Comparison of ENCODE assay signal across 9 cellular contexts in the genomic region with DNA sequence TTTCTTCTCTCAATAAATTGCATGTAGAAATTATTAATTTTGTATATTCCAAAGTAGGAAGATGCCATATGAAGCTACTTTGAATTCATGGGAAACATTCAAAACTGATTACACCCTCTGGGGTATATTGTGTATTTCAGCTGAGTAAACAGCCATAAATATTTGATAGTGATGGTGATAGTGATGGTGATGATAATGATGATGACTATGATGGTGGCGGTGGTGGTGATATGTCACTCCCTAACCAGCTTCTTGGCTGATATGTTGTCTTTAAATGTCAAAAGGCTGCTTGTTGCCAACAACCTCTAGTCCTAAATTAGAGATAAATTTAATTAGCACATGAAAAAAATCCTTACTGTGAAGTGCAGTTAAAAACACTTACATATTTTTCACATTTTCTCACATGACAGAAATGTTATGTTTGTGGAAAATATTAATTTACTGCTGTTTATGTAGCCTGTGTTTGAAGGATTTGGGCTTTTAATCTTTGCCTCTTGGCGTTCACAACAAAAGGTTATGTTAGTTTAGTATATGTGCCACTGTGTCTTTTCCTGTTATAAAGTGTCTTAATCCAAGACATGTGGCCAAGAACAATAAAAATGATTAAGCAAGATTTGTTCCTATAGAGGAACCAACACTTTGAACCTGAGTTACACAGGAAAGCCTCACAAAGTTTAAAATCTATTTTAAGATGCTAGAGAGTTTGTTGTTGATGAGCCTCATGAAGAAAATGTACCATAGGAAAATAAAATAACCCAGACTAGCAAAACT.
A peak's percentile ranks its signal among the peaks of the same experiment; 100 is the strongest.
DNase-seq lines count a peak whose midpoint lies in the region; ATAC-seq, FAIRE-seq and TF ChIP-seq lines count a peak whose summit lies in the region.
"Had no signal": no experiment of that assay in that cellular context is flagged by ENCODE, and none has a peak within 500 bp of the region (broad histone marks: within the 10 kb centered on the region; RNA-seq: fewer than 3 reads in every experiment).

No MANE protein-coding gene starts in this region.

- H3K27ac Mint-ChIP-seq in activated naive CD4-positive, alpha-beta T cell treated with anti-CD3 and anti-CD28 coated beads, Interleukin-2, amount 10 ng/mL, durations not matched to agents 7 days and 5 days: peak overlapping the region; percentile 81
- H3K27ac Mint-ChIP-seq in activated naive CD4-positive, alpha-beta T cell treated with anti-CD3 and anti-CD28 coated beads, Interleukin-2, amount 50 U/mL, for 72 hours: peak overlapping the region in 1 of 2 donors; percentile 16
- H3K27ac Mint-ChIP-seq in endodermal cell: peak overlapping the region; percentile 55
- H3K27ac Mint-ChIP-seq in naive B cell: peak overlapping the region; percentile 68 to 92 (median 83)

- H3K9me3 Mint-ChIP-seq in activated naive CD4-positive, alpha-beta T cell treated with anti-CD3 and anti-CD28 coated beads, Interleukin-2, amount 10 ng/mL, durations not matched to agents 7 days and 5 days: no peaks in the 10 kb centered on the region
- H3K9me3 Mint-ChIP-seq in activated naive CD4-positive, alpha-beta T cell treated with anti-CD3 and anti-CD28 coated beads, Interleukin-2, amount 50 U/mL, for 72 hours: no peaks in the 10 kb centered on the region
- H3K9me3 Mint-ChIP-seq in endodermal cell (no peaks in the 10 kb centered on the region), naive B cell (no peaks in the 10 kb centered on the region)

- TF ChIP-seq POLR2A in uterus (IDR thresholded peaks at IDR 0.05): no peak

- TF ChIP-seq CTCF in endodermal cell (conservative IDR thresholded peaks at IDR 0.05): no peak
- no peak for TF ChIP-seq CTCF in uterus (IDR thresholded peaks at IDR 0.05)
- no peak for TF ChIP-seq CTCF in D721Med (IDR thresholded peaks at IDR 0.05; ENCODE audit: insufficient read depth, missing control alignments)

- DNase-seq in activated naive CD4-positive, alpha-beta T cell treated with anti-CD3 and anti-CD28 coated beads, Interleukin-2, amount 10 ng/mL, durations not matched to agents 7 days and 5 days: no peak
- no peak for DNase-seq in activated naive CD4-positive, alpha-beta T cell treated with anti-CD3 and anti-CD28 coated beads, Interleukin-2, amount 50 U/mL, for 72 hours (ENCODE audit: low spot score in 2 of 2)
- DNase-seq in endodermal cell: no peak
- DNase-seq in naive B cell: no peak
- DNase-seq in uterus: no peak
- DNase-seq in D721Med (ENCODE audit: insufficient read length, low spot score): no peak
- DNase-seq in AG08396 (ENCODE audit: low spot score): no peak
- DNase-seq in superior temporal gyrus (ENCODE audit: extremely low spot score): no peak
- DNase-seq: OCI-M1 had no signal

- ATAC-seq in activated naive CD4-positive, alpha-beta T cell treated with anti-CD3 and anti-CD28 coated beads, Interleukin-2, amount 50 U/mL, for 72 hours: no peak
- no peak for ATAC-seq in naive B cell (ENCODE audit: low read depth in 2 of 2)

- peak overlapping the region; percentile 25 for H3K27ac ChIP-seq in endodermal cell (ENCODE audit: low read depth, low read length)
- peak overlapping the region; percentile 70 to 89 for H3K27ac ChIP-seq in uterus

- intact Hi-C loops in uterus (cut with DNase I; ENCODE audit: low total_unique reads): no loop called here

- peaks cover 46% of the 10 kb centered on the region for H3K4me1 Mint-ChIP-seq in activated naive CD4-positive, alpha-beta T cell treated with anti-CD3 and anti-CD28 coated beads, Interleukin-2, amount 10 ng/mL, durations not matched to agents 7 days and 5 days
- H3K4me1 Mint-ChIP-seq in endodermal cell (peaks cover 7% of the 10 kb centered on the region), naive B cell (peaks cover 26 to 61% (median 34%) of the 10 kb centered on the region in 3 donors)

- 71 to 88% methylated on average over 1 to 2 of the region's 2 CpGs for WGBS in endodermal cell (ENCODE audit: insufficient coverage in 1 of 2, insufficient read length in 1 of 2), 2 experiments

- H3K27me3 Mint-ChIP-seq in activated naive CD4-positive, alpha-beta T cell treated with anti-CD3 and anti-CD28 coated beads, Interleukin-2, amount 10 ng/mL, durations not matched to agents 7 days and 5 days: no peaks in the 10 kb centered on the region
- H3K27me3 Mint-ChIP-seq in endodermal cell (ENCODE audit: insufficient read depth): no peaks in the 10 kb centered on the region
- no peaks in the 10 kb centered on the region for H3K27me3 Mint-ChIP-seq in naive B cell

- no peak overlapping the region for H3K4me3 Mint-ChIP-seq in activated naive CD4-positive, alpha-beta T cell treated with anti-CD3 and anti-CD28 coated beads, Interleukin-2, amount 10 ng/mL, durations not matched to agents 7 days and 5 days
- no peak overlapping the region for H3K4me3 Mint-ChIP-seq in endodermal cell
- peak overlapping the region in 7 of 8 donors; percentile 35 to 73 (median 56) for H3K4me3 Mint-ChIP-seq in naive B cell

- H3K4me1 ChIP-seq in endodermal cell (ENCODE audit: control insufficient read depth, insufficient read depth, low read length) (no peaks in the 10 kb centered on the region), uterus (no peaks in the 10 kb centered on the region)

- H3K9me3 ChIP-seq in endodermal cell (ENCODE audit: control insufficient read depth, low read length) (no peaks in the 10 kb centered on the region), uterus (no peaks in the 10 kb centered on the region)

- H3K9ac ChIP-seq in endodermal cell (ENCODE audit: extremely low read depth, low read length, poor library complexity, severe bottlenecking): no peak overlapping the region

- CTCF ChIA-PET in activated naive CD4-positive, alpha-beta T cell treated with anti-CD3 and anti-CD28 coated beads, Interleukin-2, amount 10 ng/mL, durations not matched to agents 7 days and 5 days (lab: Charles Lee): interaction anchor here (1.4 to 1.9 kb wide), 2 partner anchors 11 to 13 kb away, joined by 3 to 5 read pairs; no protein-coding TSS in a partner anchor

- H3K27me3 ChIP-seq in endodermal cell (ENCODE audit: control insufficient read depth, insufficient read depth, low read length, poor library complexity, severe bottlenecking) (no peaks in the 10 kb centered on the region), uterus (no peaks in the 10 kb centered on the region)

- H3K4me3 ChIP-seq in endodermal cell (ENCODE audit: low read length): no peak overlapping the region
- H3K4me3 ChIP-seq in uterus: no peak overlapping the region

- peaks cover 22% of the 10 kb centered on the region for H3K36me3 Mint-ChIP-seq in activated naive CD4-positive, alpha-beta T cell treated with anti-CD3 and anti-CD28 coated beads, Interleukin-2, amount 10 ng/mL, durations not matched to agents 7 days and 5 days
- peaks cover 0 to 7% of the 10 kb centered on the region in 2 donors for H3K36me3 Mint-ChIP-seq in activated naive CD4-positive, alpha-beta T cell treated with anti-CD3 and anti-CD28 coated beads, Interleukin-2, amount 50 U/mL, for 72 hours
- H3K36me3 Mint-ChIP-seq in endodermal cell (ENCODE audit: low read depth): peaks cover 5% of the 10 kb centered on the region
- peaks cover 0 to 5% of the 10 kb centered on the region in 2 donors for H3K36me3 Mint-ChIP-seq in naive B cell

- H3K36me3 ChIP-seq in endodermal cell (ENCODE audit: control insufficient read depth, insufficient read depth, low read length) (no peaks in the 10 kb centered on the region), uterus (no peaks in the 10 kb centered on the region)

- FAIRE-seq in D721Med (lab: Jason Lieb, UNC): no peak

Comparison
In these comparisons a context has a peak if more than half of its experiments do, and no peak if none do; other contexts are left out.
1. H3K4me3 Mint-ChIP-seq: peak in naive B cell (7 of 8); none in activated naive CD4-positive, alpha-beta T cell treated with anti-CD3 and anti-CD28 coated beads, Interleukin-2, amount 10 ng/mL, durations not matched to agents 7 days and 5 days (single experiment) and endodermal cell (single experiment).